8 cellular contexts compared by ENCODE assay signal in genomic region chr22:30308518-30309230, GRCh38. TPM values are rescaled to one million over a fixed set of nuclear protein-coding genes. Genes with fewer than 3 reads are reported as not detected.
DNase-seq lines count a peak whose midpoint lies in the region; ATAC-seq and TF ChIP-seq lines count a peak whose summit lies in the region.

No MANE protein-coding gene starts in this region.

- H3K27ac Mint-ChIP-seq in activated CD4-positive, alpha-beta T cell treated with anti-CD3 and anti-CD28 coated beads for 36 hours: peak overlapping the region; percentile 68
- H3K27ac Mint-ChIP-seq in stimulated activated effector memory CD8-positive, alpha-beta T cell treated with anti-CD3 and anti-CD28 coated beads, Interleukin-12 subunit alpha, Interleukin-12 subunit beta, amount 100 ng/mL, for 72 hours: peak overlapping the region; percentile 98

- no peaks in the 10 kb centered on the region for H3K27me3 Mint-ChIP-seq in activated CD4-positive, alpha-beta T cell treated with anti-CD3 and anti-CD28 coated beads for 36 hours

- H3K9me3 Mint-ChIP-seq in activated CD4-positive, alpha-beta T cell treated with anti-CD3 and anti-CD28 coated beads for 36 hours (ENCODE audit: low read depth): no peaks in the 10 kb centered on the region
- no peaks in the 10 kb centered on the region for H3K9me3 Mint-ChIP-seq in stimulated activated effector memory CD8-positive, alpha-beta T cell treated with anti-CD3 and anti-CD28 coated beads, Interleukin-12 subunit alpha, Interleukin-12 subunit beta, amount 100 ng/mL, for 72 hours

- H3K36me3 Mint-ChIP-seq in activated CD4-positive, alpha-beta T cell treated with anti-CD3 and anti-CD28 coated beads for 36 hours (ENCODE audit: low read depth): peaks cover 11% of the 10 kb centered on the region
- peaks cover 14% of the 10 kb centered on the region for H3K36me3 Mint-ChIP-seq in stimulated activated effector memory CD8-positive, alpha-beta T cell treated with anti-CD3 and anti-CD28 coated beads, Interleukin-12 subunit alpha, Interleukin-12 subunit beta, amount 100 ng/mL, for 72 hours

- no peak overlapping the region for H3K4me3 Mint-ChIP-seq in activated CD4-positive, alpha-beta T cell treated with anti-CD3 and anti-CD28 coated beads for 36 hours
- peak overlapping the region; percentile 70 for H3K4me3 Mint-ChIP-seq in stimulated activated effector memory CD8-positive, alpha-beta T cell treated with anti-CD3 and anti-CD28 coated beads, Interleukin-12 subunit alpha, Interleukin-12 subunit beta, amount 100 ng/mL, for 72 hours

- peak; percentile 62 for DNase-seq in activated CD4-positive, alpha-beta T cell treated with anti-CD3 and anti-CD28 coated beads for 36 hours
- no peak for DNase-seq in activated CD4-positive, alpha-beta T cell treated with anti-CD3 and anti-CD28 coated beads, Interleukin-2, amount 50 U/mL, for 48 hours
- DNase-seq in choroid plexus epithelial cell (ENCODE audit: low read depth): peak; percentile 65
- DNase-seq in stimulated activated effector memory CD8-positive, alpha-beta T cell treated with anti-CD3 and anti-CD28 coated beads, Interleukin-12 subunit alpha, Interleukin-12 subunit beta, amount 100 ng/mL, for 72 hours (ENCODE audit: low spot score in 2 of 2): no peak
- DNase-seq in NCI-H1930 (lab: John Stamatoyannopoulos, UW): no peak
- DNase-seq in SK-N-DZ (ENCODE audit: low spot score): no peak

- TF ChIP-seq EP300 in Ishikawa (IDR thresholded peaks at IDR 0.05; ENCODE audit: borderline replicate concordance): no peak

- ATAC-seq in activated CD4-positive, alpha-beta T cell treated with anti-CD3 and anti-CD28 coated beads for 36 hours: no peak
- peak; percentile 45 for ATAC-seq in stimulated activated effector memory CD8-positive, alpha-beta T cell treated with anti-CD3 and anti-CD28 coated beads, Interleukin-12 subunit alpha, Interleukin-12 subunit beta, amount 100 ng/mL, for 72 hours
- ATAC-seq in GM19328 (IDR thresholded peaks at IDR 0.05; ENCODE audit: unreplicated experiment): no peak

- CTCF ChIA-PET in activated CD4-positive, alpha-beta T cell treated with anti-CD3 and anti-CD28 coated beads for 36 hours (lab: Charles Lee): interaction anchor here (0.7 kb wide), 1 partner anchor 11 kb away, joined by 3 read pairs; no protein-coding TSS in a partner anchor

- intact Hi-C loops in activated CD4-positive, alpha-beta T cell treated with anti-CD3 and anti-CD28 coated beads for 36 hours (cut with DNase I, micrococcal nuclease): loop anchor here in 1 of 2 experiments (5.0 kb wide), 1 partner anchor 284 kb away; the partner anchor contains the start of gene PES1

- no peak for TF ChIP-seq RAD21 in Ishikawa (IDR thresholded peaks at IDR 0.05; ENCODE audit: low read depth)

- H3K4me1 Mint-ChIP-seq in activated CD4-positive, alpha-beta T cell treated with anti-CD3 and anti-CD28 coated beads for 36 hours: peaks cover 95% of the 10 kb centered on the region
- H3K4me1 Mint-ChIP-seq in stimulated activated effector memory CD8-positive, alpha-beta T cell treated with anti-CD3 and anti-CD28 coated beads, Interleukin-12 subunit alpha, Interleukin-12 subunit beta, amount 100 ng/mL, for 72 hours: peaks cover 96% of the 10 kb centered on the region

- no peak overlapping the region for H3K4me3 ChIP-seq in choroid plexus epithelial cell (ENCODE audit: low read depth, low read length)

- no peak for TF ChIP-seq CTCF in choroid plexus epithelial cell (conservative IDR thresholded peaks at IDR 0.05; ENCODE audit: low read depth, low read length)

- POLR2A ChIA-PET in activated CD4-positive, alpha-beta T cell treated with anti-CD3 and anti-CD28 coated beads for 36 hours (lab: Charles Lee): no interaction called here

TF ChIP-seq in Ishikawa, 13 proteins besides CTCF, POLR2A, EP300 and RAD21:
- TF ChIP-seq TAF1 (IDR thresholded peaks at IDR 0.05; ENCODE audit: low read depth) (no peak), TCF12 (IDR thresholded peaks at IDR 0.05; ENCODE audit: low read depth) (peak; percentile 63)
TF ChIP-seq in Ishikawa: peak in this region for 1.

RNA-seq across cellular contexts. Expression of gene TBC1D10A, which starts 18.1 kb away (rescaled TPM):
- total RNA-seq in activated CD4-positive, alpha-beta T cell treated with anti-CD3 and anti-CD28 coated beads for 36 hours: 10 to 100 TPM; 20.1 to 21.6 TPM
- 11.4 and 12.7 TPM in 2 replicates for polyA plus RNA-seq in SK-N-DZ (2014; cell fraction: cytosol; rRNA removed)
- 17.1 and 20.8 TPM in 2 replicates for polyA plus RNA-seq in SK-N-DZ (2014; cell fraction: nucleus; rRNA removed)

RNA-seq across cellular contexts. Expression of gene CASTOR1, which starts 19.4 kb away (rescaled TPM):
- total RNA-seq in activated CD4-positive, alpha-beta T cell treated with anti-CD3 and anti-CD28 coated beads for 36 hours: 1 to 10 TPM; 1.6 to 2.2 TPM
- polyA plus RNA-seq in SK-N-DZ (2014; cell fraction: cytosol; rRNA removed): 3.2 and 4.1 TPM in 2 replicates
- polyA plus RNA-seq in SK-N-DZ (2014; cell fraction: nucleus; rRNA removed): 7.9 and 11.9 TPM in 2 replicates

RNA-seq across cellular contexts. Expression of gene OSM, which starts 42.0 kb away (rescaled TPM):
- total RNA-seq in activated CD4-positive, alpha-beta T cell treated with anti-CD3 and anti-CD28 coated beads for 36 hours: 10 to 100 TPM; 13.8 to 17.6 TPM
- not detected in 2 replicates for polyA plus RNA-seq in SK-N-DZ (2014; cell fraction: cytosol; rRNA removed)
- polyA plus RNA-seq in SK-N-DZ (2014; cell fraction: nucleus; rRNA removed): not detected in 2 replicates

RNA-seq across cellular contexts. Expression of gene SF3A1, which starts 48.0 kb away (rescaled TPM):
- total RNA-seq in activated CD4-positive, alpha-beta T cell treated with anti-CD3 and anti-CD28 coated beads for 36 hours: 100 to 1,000 TPM; 254 to 499 TPM
- polyA plus RNA-seq in SK-N-DZ (2014; cell fraction: cytosol; rRNA removed): 17.6 and 31.0 TPM in 2 replicates
- 21.7 and 101 TPM in 2 replicates for polyA plus RNA-seq in SK-N-DZ (2014; cell fraction: nucleus; rRNA removed)

RNA-seq across cellular contexts. Expression of gene CCDC157, which starts 48.1 kb away (rescaled TPM):
- 1 to 10 TPM; 2.4 to 3.7 TPM for total RNA-seq in activated CD4-positive, alpha-beta T cell treated with anti-CD3 and anti-CD28 coated beads for 36 hours
- 7.2 and 8.6 TPM in 2 replicates for polyA plus RNA-seq in SK-N-DZ (2014; cell fraction: cytosol; rRNA removed)
- 6.6 and 6.7 TPM in 2 replicates for polyA plus RNA-seq in SK-N-DZ (2014; cell fraction: nucleus; rRNA removed)

Comparison
In these comparisons a context has a peak if more than half of its experiments do, and no peak if none do; other contexts are left out.
1. DNase-seq: peak in activated CD4-positive, alpha-beta T cell treated with anti-CD3 and anti-CD28 coated beads for 36 hours (single experiment) and choroid plexus epithelial cell (single experiment); none in activated CD4-positive, alpha-beta T cell treated with anti-CD3 and anti-CD28 coated beads, Interleukin-2, amount 50 U/mL, for 48 hours (0 of 2), stimulated activated effector memory CD8-positive, alpha-beta T cell treated with anti-CD3 and anti-CD28 coated beads, Interleukin-12 subunit alpha, Interleukin-12 subunit beta, amount 100 ng/mL, for 72 hours (0 of 2), NCI-H1930 (0 of 2) and SK-N-DZ (single experiment).